16 cellular contexts compared by ENCODE assay signal in genomic region chr6:3370361-3371221, GRCh38.
A peak's percentile ranks its signal among the peaks of the same experiment; 100 is the strongest.
DNase-seq lines count a peak whose midpoint lies in the region; ATAC-seq and TF ChIP-seq lines count a peak whose summit lies in the region.
"Had no signal": no experiment of that assay in that cellular context is flagged by ENCODE, and none has a peak within 500 bp of the region (broad histone marks: within the 10 kb centered on the region; RNA-seq: fewer than 3 reads in every experiment).

No MANE protein-coding gene starts in this region.

- intact Hi-C loops in uterus (cut with DNase I; ENCODE audit: low total_unique reads), result no loop called here

- H3K9me2 ChIP-seq in MM.1S (replicated peaks; ENCODE audit: insufficient read depth, low read length), result no peaks in the 10 kb centered on the region

- H3K4me3 ChIP-seq in MM.1S (ENCODE audit: low read length) (no peak overlapping the region), mucosa of rectum (ENCODE audit: low read length in 2 of 2) (no peak overlapping the region), uterus (no peak overlapping the region)
- H3K4me3 ChIP-seq: PC-9 had no signal

- no peaks in the 10 kb centered on the region for H3K79me2 ChIP-seq in MM.1S (ENCODE audit: low read length)

- TF ChIP-seq CTCF in MM.1S (IDR thresholded peaks at IDR 0.05; ENCODE audit: low read length) (no peak), GM13976 (IDR thresholded peaks at IDR 0.05; ENCODE audit: borderline replicate concordance, control extremely low read depth, extremely low read depth, insufficient read depth, missing control alignments) (no peak), uterus (IDR thresholded peaks at IDR 0.05) (no peak)

- H3K27ac ChIP-seq in MM.1S (ENCODE audit: low read length), result no peak overlapping the region
- H3K27ac ChIP-seq in mucosa of rectum (ENCODE audit: low read depth in 2 of 2, low read length in 2 of 2), result peak overlapping the region; percentile 12 to 17
- H3K27ac ChIP-seq in uterus, result no peak overlapping the region
- H3K27ac ChIP-seq: brain microvascular endothelial cell, PC-9 had no signal

- TF ChIP-seq POLR2A in uterus (IDR thresholded peaks at IDR 0.05), result no peak

- no peaks in the 10 kb centered on the region for H3F3A ChIP-seq in MM.1S (ENCODE audit: insufficient read depth, low read length)

- no peaks in the 10 kb centered on the region for H3K36me3 ChIP-seq in MM.1S (replicated peaks; ENCODE audit: insufficient read depth, low read length)
- peaks cover 4% of the 10 kb centered on the region in 2 donors for H3K36me3 ChIP-seq in mucosa of rectum (ENCODE audit: control insufficient read depth in 2 of 2, insufficient read depth in 2 of 2, low read length in 2 of 2)
- H3K36me3 ChIP-seq in uterus, result no peaks in the 10 kb centered on the region
- H3K36me3 ChIP-seq: brain microvascular endothelial cell had no signal

- H3K27ac Mint-ChIP-seq in central memory CD8-positive, alpha-beta T cell (ENCODE audit: low read depth), result peak overlapping the region; percentile 24
- H3K27ac Mint-ChIP-seq: activated T-cell treated with anti-CD3 and anti-CD28 coated beads, Interleukin-2, amount 50 U/mL, for 72 hours had no signal

- peaks cover 11% of the 10 kb centered on the region for H3K4me1 Mint-ChIP-seq in central memory CD8-positive, alpha-beta T cell

- H3K27me3 Mint-ChIP-seq in central memory CD8-positive, alpha-beta T cell, result peaks cover 48% of the 10 kb centered on the region

- H3K4me2 ChIP-seq in MM.1S (ENCODE audit: low read depth, low read length), result no peak overlapping the region
- H3K4me2 ChIP-seq: PC-9 had no signal

- no peaks in the 10 kb centered on the region for H3K27me3 ChIP-seq in MM.1S (replicated peaks; ENCODE audit: insufficient read depth, low read length)
- H3K27me3 ChIP-seq in mucosa of rectum (ENCODE audit: control insufficient read depth in 2 of 2, insufficient read depth in 2 of 2, low read length in 2 of 2), result no peaks in the 10 kb centered on the region
- H3K27me3 ChIP-seq in uterus, result no peaks in the 10 kb centered on the region
- H3K27me3 ChIP-seq: brain microvascular endothelial cell had no signal

- peaks cover 2% of the 10 kb centered on the region for H3K36me3 Mint-ChIP-seq in central memory CD8-positive, alpha-beta T cell (ENCODE audit: insufficient read depth)

- H3K9ac ChIP-seq in MM.1S (ENCODE audit: low read length) (no peak overlapping the region), mucosa of rectum (ENCODE audit: low read depth in 1 of 2, low read length in 2 of 2) (no peak overlapping the region)

- H3K9me3 Mint-ChIP-seq in central memory CD8-positive, alpha-beta T cell, result no peaks in the 10 kb centered on the region
- H3K9me3 Mint-ChIP-seq: activated T-cell treated with anti-CD3 and anti-CD28 coated beads, Interleukin-2, amount 50 U/mL, for 72 hours had no signal

- peak; percentile 29 for DNase-seq in DMS53 (lab: John Stamatoyannopoulos, UW)
- DNase-seq in DMS53 treated with DMSO at 0.1 percent for 48 hours (lab: John Stamatoyannopoulos, UW; ENCODE audit: unreplicated experiment), result no peak
- DNase-seq in MM.1S, result peak; percentile 59
- DNase-seq in central memory CD8-positive, alpha-beta T cell (ENCODE audit: low spot score in 2 of 2), result no peak
- no peak for DNase-seq in LoVo (ENCODE audit: low spot score)
- no peak for DNase-seq in GM13976 (ENCODE audit: low spot score)
- DNase-seq in uterus, result no peak
- DNase-seq: 8988T; activated CD4-positive, CD25-positive, alpha-beta regulatory T cell; activated T-cell treated with anti-CD3 and anti-CD28 coated beads, Interleukin-2, amount 50 U/mL, for 72 hours; brain microvascular endothelial cell; IMR-90; islet precursor cell; PC-9; stimulated activated CD4-positive, alpha-beta T cell treated with anti-CD3 and anti-CD28 coated beads, Interleukin-4, amount 100 ng/mL, for 1 hour had no signal

- in situ Hi-C loops in GM13976 (cut with MboI; ENCODE audit: low sequenced_read_pairs, unreplicated experiment), result no loop called here

- H3K4me1 ChIP-seq in MM.1S (ENCODE audit: low read length), result no peaks in the 10 kb centered on the region
- H3K4me1 ChIP-seq in mucosa of rectum (ENCODE audit: control insufficient read depth in 2 of 2, insufficient read depth in 2 of 2, low read length in 2 of 2), result peaks cover 13 to 32% of the 10 kb centered on the region in 2 donors
- no peaks in the 10 kb centered on the region for H3K4me1 ChIP-seq in uterus

- no peaks in the 10 kb centered on the region for H4K20me1 ChIP-seq in MM.1S (ENCODE audit: insufficient read depth, low read length)

- H2AFZ ChIP-seq in MM.1S (ENCODE audit: low read length), result no peak overlapping the region
- H2AFZ ChIP-seq: PC-9 had no signal

- peak overlapping the region; percentile 18 for H3K4me3 Mint-ChIP-seq in central memory CD8-positive, alpha-beta T cell

- H3K9me3 ChIP-seq in MM.1S (replicated peaks; ENCODE audit: insufficient read depth, low read length) (no peaks in the 10 kb centered on the region), mucosa of rectum (ENCODE audit: control insufficient read depth in 2 of 2, low read length in 2 of 2) (no peaks in the 10 kb centered on the region), uterus (no peaks in the 10 kb centered on the region)

- peak; percentile 65 for ATAC-seq in central memory CD8-positive, alpha-beta T cell (replicated peaks; ENCODE audit: extremely low read depth, poor library complexity, severe bottlenecking)

Comparison
In these comparisons a context has a peak if more than half of its experiments do, and no peak if none do; other contexts are left out.
1. DNase-seq: peak in DMS53 (single experiment) and MM.1S (single experiment); none in DMS53 treated with DMSO at 0.1 percent for 48 hours (single experiment), central memory CD8-positive, alpha-beta T cell (0 of 2), LoVo (single experiment), GM13976 (single experiment) and uterus (0 of 2).
2. H3K27ac ChIP-seq: peak in mucosa of rectum (2 of 2); none in MM.1S (single experiment) and uterus (0 of 2).